8 cellular contexts compared by ENCODE assay signal in genomic region chr17:82876602-82877391, GRCh38. TPM values are rescaled to one million over a fixed set of nuclear protein-coding genes. Genes with fewer than 3 reads are reported as not detected.
DNase-seq lines count a peak whose midpoint lies in the region; ATAC-seq, FAIRE-seq and TF ChIP-seq lines count a peak whose summit lies in the region.

No MANE protein-coding gene starts in this region.

- DNase-seq in DMS53 treated with DMSO at 0.1 percent for 48 hours (lab: John Stamatoyannopoulos, UW; ENCODE audit: unreplicated experiment) (peak; percentile 11), NCI-H345 (lab: John Stamatoyannopoulos, UW) (peak; percentile 62), left lobe of liver (ENCODE audit: low spot score) (peak; percentile 66), stromal cell of bone marrow (ENCODE audit: low read depth) (peak; percentile 77), activated gamma-delta T cell treated with Interleukin-2 at 50 U/mL for 16 hours (no peak), D721Med (ENCODE audit: insufficient read length, low spot score) (no peak)

- no peak for TF ChIP-seq POLR2A in GM18505 (IDR thresholded peaks at IDR 0.05; ENCODE audit: borderline replicate concordance, extremely low read depth, insufficient read depth, insufficient read length)

- ATAC-seq in left lobe of liver (peak; percentile 91), GM18505 (IDR thresholded peaks at IDR 0.05; ENCODE audit: unreplicated experiment) (no peak)

- no peak for TF ChIP-seq CTCF in D721Med (IDR thresholded peaks at IDR 0.05; ENCODE audit: insufficient read depth, missing control alignments)

- FAIRE-seq in colon (lab: Jason Lieb, UNC) (peak; percentile 31), D721Med (lab: Jason Lieb, UNC) (no peak)

RNA-seq across cellular contexts. Expression of gene ZNF750, which starts 37.0 kb away (rescaled TPM):
- total RNA-seq in left lobe of liver, result 0.08 TPM

Comparison
In these comparisons a context has a peak if more than half of its experiments do, and no peak if none do; other contexts are left out.
1. DNase-seq: peak in DMS53 treated with DMSO at 0.1 percent for 48 hours (single experiment), NCI-H345 (single experiment), left lobe of liver (single experiment) and stromal cell of bone marrow (single experiment); none in activated gamma-delta T cell treated with Interleukin-2 at 50 U/mL for 16 hours (single experiment) and D721Med (single experiment).